ENCODE assay signal across 8 cellular contexts in the genomic region with DNA sequence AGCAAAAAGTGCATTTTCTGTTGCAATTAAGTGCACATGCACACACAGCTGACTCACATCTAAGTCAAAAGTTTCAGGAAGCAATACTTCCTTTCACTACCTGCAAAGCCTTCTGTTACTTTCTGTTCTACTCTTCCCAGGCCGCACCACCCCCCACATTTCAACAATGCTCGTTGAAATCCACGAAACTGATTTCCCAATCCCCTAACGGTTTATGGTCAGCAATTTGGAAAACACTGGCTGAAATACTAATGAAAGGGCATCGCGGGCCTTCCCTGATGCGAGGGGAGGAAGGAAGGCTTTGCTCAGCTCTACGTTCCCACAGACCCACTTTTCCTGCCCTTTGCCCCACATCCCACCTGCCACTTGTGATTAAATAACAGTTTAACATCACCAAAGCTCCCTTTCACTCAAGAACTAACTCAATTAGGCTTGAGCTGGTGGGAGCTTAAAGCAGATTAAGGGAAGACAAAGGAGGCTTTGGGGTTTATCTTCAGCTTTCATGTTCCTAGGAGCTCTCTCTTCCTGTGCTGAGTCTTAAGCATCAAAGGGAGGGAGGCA.
DNase-seq lines count a peak whose midpoint lies in the region; FAIRE-seq and TF ChIP-seq lines count a peak whose summit lies in the region.

No MANE protein-coding gene starts in this region.

- no peak overlapping the region for H2BK5ac ChIP-seq in H9 (ENCODE audit: insufficient read length, low read length)

- H3K27me3 ChIP-seq in H9 (ENCODE audit: insufficient read depth, low read length), result no peaks in the 10 kb centered on the region

- no peak overlapping the region for H2BK12ac ChIP-seq in H9 (ENCODE audit: insufficient read length, low read depth, low read length)

- H3K4me1 ChIP-seq in H9 (ENCODE audit: insufficient read depth, low read length), result peaks cover 8% of the 10 kb centered on the region

- no peak overlapping the region for H3K4me2 ChIP-seq in H9 (ENCODE audit: insufficient read depth, insufficient read length, low read length)

- WGBS in H9 (ENCODE audit: extremely low coverage, insufficient read length, low lambda C conversion rate), result no CpG with 5 or more reads among the region's 8 CpGs

- no peak overlapping the region for H3K27ac ChIP-seq in H9 (ENCODE audit: insufficient read length, low read depth, low read length)

- H3K4me3 Mint-ChIP-seq in H9, result peak overlapping the region; percentile 19 to 65; a peak in 4 of 5 replicates
- no peak overlapping the region for H3K4me3 Mint-ChIP-seq in chondrocyte (ENCODE audit: unreplicated experiment)

- no peaks in the 10 kb centered on the region for H3K36me3 Mint-ChIP-seq in H9 (ENCODE audit: insufficient read depth in 1 of 3, low read depth in 3 of 3)
- H3K36me3 Mint-ChIP-seq in chondrocyte (ENCODE audit: low read depth), result no peaks in the 10 kb centered on the region

- H3K4ac ChIP-seq in H9 (ENCODE audit: low read depth, low read length), result no peak overlapping the region

- H3K23ac ChIP-seq in H9 (ENCODE audit: insufficient read length, low read depth, low read length), result no peak overlapping the region

- H3K27ac Mint-ChIP-seq in H9 (peak overlapping the region; percentile 43 to 85 (median 73); a peak in 5 of 7 replicates), chondrocyte (ENCODE audit: unreplicated experiment) (no peak overlapping the region)

- no peak overlapping the region for H3K56ac ChIP-seq in H9 (ENCODE audit: insufficient read length, low read depth, low read length)

- no peak overlapping the region for H4K5ac ChIP-seq in H9 (ENCODE audit: insufficient read length, low read depth, low read length)

- H3K23me2 ChIP-seq in H9 (ENCODE audit: insufficient read length, low read depth, low read length, poor library complexity, severe bottlenecking), result no peaks in the 10 kb centered on the region

- TF ChIP-seq CTCF in H9 (conservative IDR thresholded peaks at IDR 0.05) (no peak), chondrocyte (IDR thresholded peaks at IDR 0.05) (no peak)

- H3K79me1 ChIP-seq in H9 (ENCODE audit: insufficient read depth, low read depth, low read length, poor library complexity, severe bottlenecking), result no peaks in the 10 kb centered on the region

- no peak overlapping the region for H2AFZ ChIP-seq in H9 (ENCODE audit: low read length)

- DNase-seq in AG08395 (ENCODE audit: low spot score) (peak; percentile 37), H9 (no peak), iPS DF 19.7 (ENCODE audit: low read depth, low spot score) (peak; percentile 68), NCI-H2107 treated with DMSO at 0.1 percent for 48 hours (lab: John Stamatoyannopoulos, UW; ENCODE audit: unreplicated experiment) (no peak), chondrocyte (ENCODE audit: low spot score) (no peak), RCC 7860 (ENCODE audit: low spot score) (no peak)
- peak; percentile 36 for DNase-seq in activated CD4-positive, alpha-beta T cell treated with anti-CD3 and anti-CD28 coated beads for 48 hours
- DNase-seq in stimulated activated CD8-positive, alpha-beta memory T cell treated with anti-CD3 and anti-CD28 coated beads, Interleukin-4, amount 100 ng/mL, for 48 hours, result peak; percentile 40

- no peaks in the 10 kb centered on the region for H4K20me1 ChIP-seq in H9 (ENCODE audit: control insufficient read depth, insufficient read depth, insufficient read length)

- H3K9me3 ChIP-seq in H9 (ENCODE audit: control insufficient read depth, low read depth, low read length), result no peaks in the 10 kb centered on the region

- H2BK20ac ChIP-seq in H9 (ENCODE audit: low read depth, low read length, poor library complexity, severe bottlenecking), result no peak overlapping the region

- no peak for FAIRE-seq in RCC 7860 (lab: Jason Lieb, UNC)

- no peak overlapping the region for H4K8ac ChIP-seq in H9 (replicated peaks; ENCODE audit: insufficient read length, low read depth, low read length)

- H2BK15ac ChIP-seq in H9 (ENCODE audit: low read depth, low read length), result no peak overlapping the region

- H4K91ac ChIP-seq in H9 (ENCODE audit: insufficient read length, low read depth, low read length), result no peak overlapping the region

- H3K9ac ChIP-seq in H9 (ENCODE audit: extremely low read depth, insufficient read length, low read length), result no peak overlapping the region

- H3T11ph ChIP-seq in H9 (ENCODE audit: low read length), result no peak overlapping the region

- H2BK120ac ChIP-seq in H9 (ENCODE audit: low read depth, low read length, poor library complexity, severe bottlenecking), result no peak overlapping the region

- no peak overlapping the region for H3K14ac ChIP-seq in H9 (ENCODE audit: insufficient read depth, low read length)

- H3K4me1 Mint-ChIP-seq in H9 (peaks cover 62 to 73% of the 10 kb centered on the region in 2 experiments), chondrocyte (ENCODE audit: low read depth) (peaks cover 19% of the 10 kb centered on the region)

- no peak overlapping the region for H3K18ac ChIP-seq in H9 (ENCODE audit: insufficient read length, low read depth, low read length)

- H3K27me3 Mint-ChIP-seq in H9 (ENCODE audit: low read depth), result peaks cover 80% of the 10 kb centered on the region
- peaks cover 5% of the 10 kb centered on the region for H3K27me3 Mint-ChIP-seq in chondrocyte (ENCODE audit: low read depth)

- H3K9me3 Mint-ChIP-seq in H9 (no peaks in the 10 kb centered on the region), chondrocyte (ENCODE audit: low read depth) (no peaks in the 10 kb centered on the region)

- no peaks in the 10 kb centered on the region for H3K79me2 ChIP-seq in H9 (ENCODE audit: insufficient read depth, low read length)

- no peak overlapping the region for H2AK5ac ChIP-seq in H9 (ENCODE audit: insufficient read length, low read length)

Comparison
In these comparisons a context has a peak if more than half of its experiments do, and no peak if none do; other contexts are left out.
1. DNase-seq: peak in AG08395 (single experiment), activated CD4-positive, alpha-beta T cell treated with anti-CD3 and anti-CD28 coated beads for 48 hours (single experiment), iPS DF 19.7 (single experiment) and stimulated activated CD8-positive, alpha-beta memory T cell treated with anti-CD3 and anti-CD28 coated beads, Interleukin-4, amount 100 ng/mL, for 48 hours (single experiment); none in H9 (single experiment), NCI-H2107 treated with DMSO at 0.1 percent for 48 hours (single experiment), chondrocyte (single experiment) and RCC 7860 (single experiment).